9 cellular contexts compared by ENCODE assay signal in genomic region chr13:22926176-22927007, GRCh38.
DNase-seq lines count a peak whose midpoint lies in the region; ATAC-seq and TF ChIP-seq lines count a peak whose summit lies in the region.
"Had no signal": no experiment of that assay in that cellular context is flagged by ENCODE, and none has a peak within 500 bp of the region (broad histone marks: within the 10 kb centered on the region; RNA-seq: fewer than 3 reads in every experiment).

No MANE protein-coding gene starts in this region.

- H3K27me3 Mint-ChIP-seq in WTC11 (ENCODE audit: low read depth) = peaks cover 9% of the 10 kb centered on the region

- no peak for TF ChIP-seq CTCF in WTC11 (IDR thresholded peaks at IDR 0.05)

- POLR2A ChIA-PET in WTC11 (lab: Charles Lee) = no interaction called here

- ATAC-seq in GM19438 (IDR thresholded peaks at IDR 0.05; ENCODE audit: low read depth, unreplicated experiment) = peak; percentile 38
- ATAC-seq in WTC11 = peak; percentile 90

- CTCF ChIA-PET in WTC11 (lab: Charles Lee) = interaction anchor here (1.2 to 1.3 kb wide), 3 partner anchors 10 to 94 kb away, joined by 4 to 6 read pairs (median 6); no protein-coding TSS in a partner anchor

- no peaks in the 10 kb centered on the region for H3K36me3 Mint-ChIP-seq in WTC11
- H3K36me3 Mint-ChIP-seq: IgD-negative memory B cell had no signal

- DNase-seq in WTC11 (ENCODE audit: low spot score) (peak; percentile 79), iPS-NIHi7 (ENCODE audit: extremely low spot score) (peak; percentile 75), UCSD-AML1 (lab: John Stamatoyannopoulos, UW; ENCODE audit: unreplicated experiment) (no peak), foreskin melanocyte (no peak), DMS153 (lab: John Stamatoyannopoulos, UW) (no peak)
- DNase-seq in stimulated activated CD4-positive, alpha-beta T cell treated with anti-CD3 and anti-CD28 coated beads, Interleukin-4, amount 100 ng/mL, for 4 hours = no peak

- H3K9me3 Mint-ChIP-seq in WTC11 = peaks cover 10% of the 10 kb centered on the region

- H3K4me1 Mint-ChIP-seq in WTC11 = peaks cover 24% of the 10 kb centered on the region

- peak overlapping the region; percentile 66 for H3K4me3 Mint-ChIP-seq in WTC11

- H3K27ac Mint-ChIP-seq in WTC11 = no peak overlapping the region

- H3K27ac ChIP-seq in skin epidermis = peak overlapping the region in 9 of 21 experiments; percentile 11 to 67 (median 50)

- peak overlapping the region; percentile 15 to 50 (median 36) for H3K4me3 ChIP-seq in skin epidermis

TF ChIP-seq in WTC11, 78 proteins besides CTCF, POLR2A, EP300 and RAD21:
- TF ChIP-seq ZNF263 (CRISPR knock-in tag; IDR thresholded peaks at IDR 0.05; ENCODE audit: low read depth) (peak; percentile 86), TP53 (CRISPR knock-in tag; IDR thresholded peaks at IDR 0.05) (0 out of 2 replicates have a peak, but pooled peaks have one; percentile 21), FOXP1 (CRISPR knock-in tag; IDR thresholded peaks at IDR 0.05; ENCODE audit: borderline replicate concordance) (no peak), MAX (CRISPR knock-in tag; IDR thresholded peaks at IDR 0.05) (peak; percentile 38; the same call in 1 of the 2 replicates)

Comparison
In these comparisons a context has a peak if more than half of its experiments do, and no peak if none do; other contexts are left out.
1. DNase-seq: peak in WTC11 (single experiment) and iPS-NIHi7 (single experiment); none in UCSD-AML1 (single experiment), foreskin melanocyte (single experiment), stimulated activated CD4-positive, alpha-beta T cell treated with anti-CD3 and anti-CD28 coated beads, Interleukin-4, amount 100 ng/mL, for 4 hours (0 of 2) and DMS153 (single experiment).